In the genomic region with DNA sequence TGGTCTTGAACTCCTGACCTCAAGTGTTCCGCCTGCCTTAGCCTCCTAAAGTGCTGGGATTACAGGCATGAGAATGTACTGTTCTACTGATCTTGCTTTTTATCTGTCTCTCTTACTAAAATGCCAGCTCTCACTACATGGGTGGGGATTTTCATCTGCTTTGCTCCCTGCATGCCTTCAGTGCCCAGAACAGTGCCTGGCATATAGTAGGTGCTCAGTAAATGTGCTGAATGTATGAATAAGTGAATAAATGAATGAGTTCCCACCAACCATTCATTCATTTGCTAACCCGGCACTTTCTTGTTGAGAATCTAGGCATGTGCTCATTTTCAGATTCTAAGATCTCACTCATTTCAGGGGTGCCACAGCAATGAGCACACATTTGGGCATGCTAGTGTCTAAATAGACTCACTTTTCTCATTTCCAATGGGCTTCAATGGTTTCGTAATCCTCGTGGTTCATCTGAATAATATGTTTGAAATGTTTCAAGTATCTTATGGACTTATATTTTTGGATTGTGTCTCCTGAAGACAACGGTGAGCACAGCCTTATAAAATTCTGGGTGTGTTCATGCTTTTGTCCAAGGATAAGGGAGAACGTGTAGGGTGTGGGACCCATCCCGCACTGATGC, we compare ENCODE assay signal across 18 cellular contexts. TPM values are rescaled to one million over a fixed set of nuclear protein-coding genes. Genes with fewer than 3 reads are reported as not detected.
A peak's percentile ranks its signal among the peaks of the same experiment; 100 is the strongest.
DNase-seq lines count a peak whose midpoint lies in the region; ATAC-seq and TF ChIP-seq lines count a peak whose summit lies in the region.
"Had no signal": no experiment of that assay in that cellular context is flagged by ENCODE, and none has a peak within 500 bp of the region (broad histone marks: within the 10 kb centered on the region; RNA-seq: fewer than 3 reads in every experiment).

No MANE protein-coding gene starts in this region.

- TF ChIP-seq CTCF in brain microvascular endothelial cell (IDR thresholded peaks at IDR 0.05; ENCODE audit: low read depth, low read length, missing control alignments) (no peak), mesothelial cell of epicardium (IDR thresholded peaks at IDR 0.05; ENCODE audit: unreplicated experiment) (no peak), Peyer's patch (IDR thresholded peaks at IDR 0.05) (no peak)

- peak overlapping the region; percentile 5 for H3K27ac ChIP-seq in brain microvascular endothelial cell
- H3K27ac ChIP-seq in Peyer's patch, result no peak overlapping the region

- H3K4me3 ChIP-seq in brain microvascular endothelial cell (ENCODE audit: low read depth, low read length) (no peak overlapping the region), Peyer's patch (no peak overlapping the region)
- H3K4me3 ChIP-seq: heart right ventricle, thyroid gland had no signal

- H3K4me1 Mint-ChIP-seq in mesothelial cell of epicardium, result peaks cover 89% of the 10 kb centered on the region

- peaks cover 0 to 36% (median 2%) of the 10 kb centered on the region in 4 donors for H3K4me1 ChIP-seq in Peyer's patch

- ATAC-seq in GM21576 (IDR thresholded peaks at IDR 0.05; ENCODE audit: unreplicated experiment), result no peak
- ATAC-seq: heart right ventricle had no signal

- peak overlapping the region; percentile 95 for H3K27ac Mint-ChIP-seq in mesothelial cell of epicardium

- peaks cover 69% of the 10 kb centered on the region for H3K36me3 Mint-ChIP-seq in mesothelial cell of epicardium

- H3K9me3 Mint-ChIP-seq in mesothelial cell of epicardium, result no peaks in the 10 kb centered on the region

- no peaks in the 10 kb centered on the region for H3K27me3 Mint-ChIP-seq in mesothelial cell of epicardium (ENCODE audit: low read depth)

- no peaks in the 10 kb centered on the region for H3K27me3 ChIP-seq in brain microvascular endothelial cell (replicated peaks)
- H3K27me3 ChIP-seq in Peyer's patch, result no peaks in the 10 kb centered on the region
- H3K27me3 ChIP-seq: heart right ventricle, thyroid gland had no signal

- H3K4me3 Mint-ChIP-seq in mesothelial cell of epicardium, result peak overlapping the region; percentile 99

- in situ Hi-C loops in brain microvascular endothelial cell (cut with HindIII; ENCODE audit: low pct_ligation_motif_present, low sequenced_read_pairs), result no loop called here

- DNase-seq in AG08395 (ENCODE audit: low spot score) (peak; percentile 35), GM03348 (ENCODE audit: low spot score) (peak; percentile 44), brain microvascular endothelial cell (no peak), mesothelial cell of epicardium (ENCODE audit: low spot score in 2 of 2, unreplicated experiment in 2 of 2) (no peak), AML-193 (lab: John Stamatoyannopoulos, UW) (no peak), HuH-7 (ENCODE audit: low spot score) (no peak), Peyer's patch (no peak)
- DNase-seq: activated CD4-positive, alpha-beta T cell treated with anti-CD3 and anti-CD28 coated beads for 48 hours; activated T-cell treated with anti-CD3 and anti-CD28 coated beads for 4 hours; amygdala; heart right ventricle; NCI-H1048; Right ventricle myocardium superior; stimulated activated CD4-positive, alpha-beta T cell treated with anti-CD3 and anti-CD28 coated beads, Interleukin-1b, Interleukin-23, amount 100 ng/mL, for 48 hours; thyroid gland had no signal

- TF ChIP-seq POLR2A in Peyer's patch (IDR thresholded peaks at IDR 0.05), result no peak

- no peaks in the 10 kb centered on the region for H3K9me3 ChIP-seq in Peyer's patch
- H3K9me3 ChIP-seq: thyroid gland had no signal

- H3K36me3 ChIP-seq in brain microvascular endothelial cell (replicated peaks) (peaks cover 88% of the 10 kb centered on the region), Peyer's patch (peaks cover 0 to 31% (median 0%) of the 10 kb centered on the region in 3 donors)

RNA-seq across cellular contexts. Expression of a gene that starts 7.6 kb away (rescaled TPM):
- total RNA-seq in mesothelial cell of epicardium (1,067 to 1,086 TPM (median 1,071 TPM) in 3 replicates), Peyer's patch (100 to 1,000 TPM in 2 of 4 donors, 10 to 100 TPM in 2; 34.7 to 179 (median 108) TPM)

RNA-seq across cellular contexts. Expression of a gene that starts 33.5 kb away (rescaled TPM):
- total RNA-seq in mesothelial cell of epicardium, result 0.31 to 0.36 TPM (median 0.31 TPM) in 3 replicates
- not detected for total RNA-seq in Peyer's patch
- total RNA-seq: endothelial cell of umbilical vein, H1, heart right ventricle, Right ventricle myocardium superior, thyroid gland had no signal

Comparison
In these comparisons a context has a peak if more than half of its experiments do, and no peak if none do; other contexts are left out.
1. DNase-seq: peak in AG08395 (single experiment) and GM03348 (single experiment); none in brain microvascular endothelial cell (single experiment), mesothelial cell of epicardium (0 of 2), AML-193 (0 of 2), HuH-7 (single experiment) and Peyer's patch (0 of 3).